In the genomic region with DNA sequence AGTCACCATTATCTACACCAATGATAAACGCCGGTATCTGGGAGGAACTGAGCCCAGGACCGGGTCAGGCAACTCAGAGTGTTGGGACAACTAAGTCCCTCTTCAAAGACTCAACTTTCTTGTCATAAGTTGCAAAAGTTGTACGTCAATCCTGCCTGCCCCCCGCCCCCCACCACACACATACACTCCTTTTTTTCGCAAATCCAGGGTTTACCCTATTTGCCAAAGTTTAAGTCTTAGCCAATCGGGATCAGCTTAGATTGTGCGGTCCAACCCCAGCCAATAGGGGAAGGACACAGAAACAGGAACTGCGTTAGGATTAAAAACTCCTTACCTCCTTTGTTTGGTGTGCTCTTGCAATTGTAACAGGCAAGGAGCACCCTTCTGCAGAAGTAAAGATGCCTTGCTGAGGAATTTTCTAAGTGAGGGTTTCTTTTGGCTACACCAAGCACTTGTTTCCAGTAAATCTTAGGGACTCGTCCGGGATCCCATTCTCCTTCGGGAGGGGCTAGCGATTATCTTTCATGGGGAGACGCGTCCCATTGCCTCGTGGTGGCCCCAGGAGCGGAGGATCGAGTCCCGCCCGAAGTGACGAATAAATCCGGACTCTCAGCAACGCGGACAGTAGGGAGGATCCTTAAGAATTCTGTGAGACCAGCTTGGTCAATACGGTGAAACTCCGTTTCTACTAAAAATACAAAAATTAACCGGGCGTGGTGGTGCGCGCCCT, we compare ENCODE assay signal across 8 cellular contexts.
DNase-seq lines count a peak whose midpoint lies in the region; ATAC-seq and TF ChIP-seq lines count a peak whose summit lies in the region.

No MANE protein-coding gene starts in this region.

- no peak overlapping the region for H3K23ac ChIP-seq in neuronal stem cell (ENCODE audit: low read depth, low read length, poor library complexity)

- TF ChIP-seq CTCF in BE2C (IDR thresholded peaks at IDR 0.05; ENCODE audit: low read depth, low read length): no peak

- peak overlapping the region; percentile 96 for H3K18ac ChIP-seq in neuronal stem cell (ENCODE audit: low read length)

- no peak overlapping the region for H3K14ac ChIP-seq in neuronal stem cell (ENCODE audit: low read length)

- H2AK5ac ChIP-seq in neuronal stem cell (ENCODE audit: low read depth, low read length): no peak overlapping the region

- H3K9me3 ChIP-seq in BE2C (no peaks in the 10 kb centered on the region), neuronal stem cell (replicated peaks in 1 of 2; ENCODE audit: control insufficient read depth in 2 of 2, insufficient read depth in 1 of 2, low read depth in 1 of 2, low read length in 2 of 2) (peaks cover 0 to 3% of the 10 kb centered on the region in 2 donors)

- H3K27me3 ChIP-seq in BE2C (peaks cover 20% of the 10 kb centered on the region; the same call in 1 of the 2 replicates), neuronal stem cell (ENCODE audit: control insufficient read depth in 3 of 3, insufficient read depth in 3 of 3, low read depth in 1 of 3, low read length in 3 of 3) (peaks cover 0 to 14% (median 0%) of the 10 kb centered on the region in 3 experiments)

- no peaks in the 10 kb centered on the region for H3K79me1 ChIP-seq in neuronal stem cell (ENCODE audit: low read depth, low read length)

- no peak overlapping the region for H4K91ac ChIP-seq in neuronal stem cell (ENCODE audit: low read depth, low read length, poor library complexity)

- H3K4me1 ChIP-seq in BE2C: no peaks in the 10 kb centered on the region
- H3K4me1 ChIP-seq in neuronal stem cell (ENCODE audit: control insufficient read depth in 2 of 2, insufficient read depth in 1 of 2, low read depth in 1 of 2, low read length in 2 of 2): peaks cover 0 to 2% of the 10 kb centered on the region in 2 donors

- peak overlapping the region; percentile 77 for H3K27ac ChIP-seq in neuronal stem cell (replicated peaks; ENCODE audit: low read length)

- no peaks in the 10 kb centered on the region for H3K36me3 ChIP-seq in BE2C
- no peaks in the 10 kb centered on the region for H3K36me3 ChIP-seq in neuronal stem cell (replicated peaks in 1 of 2; ENCODE audit: control insufficient read depth in 2 of 2, insufficient read depth in 2 of 2, low read length in 2 of 2)

- DNase-seq in BE2C: peak; percentile 61
- peak; percentile 79 for DNase-seq in NOMO-1 treated with dmso at 0.1 percent for 144 hours (lab: John Stamatoyannopoulos, UW; ENCODE audit: unreplicated experiment)
- DNase-seq in activated T-helper 9 cell treated with anti-CD3 and anti-CD28 coated beads, Interleukin-2, amount 50 U/mL, for 16 hours (ENCODE audit: low read depth): peak; percentile 11
- DNase-seq in foreskin melanocyte: peak; percentile 94
- DNase-seq in neuronal stem cell (ENCODE audit: low spot score): peak; percentile 71
- DNase-seq in NCI-H1436 (lab: John Stamatoyannopoulos, UW): no peak

- H2BK12ac ChIP-seq in neuronal stem cell (ENCODE audit: low read length): no peak overlapping the region

- H2BK120ac ChIP-seq in neuronal stem cell (ENCODE audit: low read depth, low read length): no peak overlapping the region

- peak overlapping the region; percentile 65 for H2BK15ac ChIP-seq in neuronal stem cell (ENCODE audit: low read length)

- H3K9ac ChIP-seq in neuronal stem cell (ENCODE audit: low read depth, low read length, poor library complexity): peak overlapping the region; percentile 92

- peak overlapping the region; percentile 67 for H3K4me2 ChIP-seq in neuronal stem cell (ENCODE audit: insufficient read depth, low read length, poor library complexity, severe bottlenecking)

- no CpG with 5 or more reads among the region's 30 CpGs for WGBS in neuronal stem cell (ENCODE audit: extremely low coverage in 2 of 2, insufficient read length in 2 of 2, insufficient replicate concordance in 1 of 2), 2 donors

- ATAC-seq in GM18867 (IDR thresholded peaks at IDR 0.05; ENCODE audit: unreplicated experiment) (peak; percentile 8), HG03066 (IDR thresholded peaks at IDR 0.05; ENCODE audit: low read depth, unreplicated experiment) (peak; percentile 40)

- no peak overlapping the region for H3K4ac ChIP-seq in neuronal stem cell (ENCODE audit: low read length)

- peak overlapping the region; percentile 99 for H2AFZ ChIP-seq in neuronal stem cell (ENCODE audit: low read length)

- no peak overlapping the region for H4K8ac ChIP-seq in neuronal stem cell (ENCODE audit: low read depth, low read length)

- H3K4me3 ChIP-seq in BE2C (ENCODE audit: low read depth, low read length): peak overlapping the region; percentile 85
- peak overlapping the region; percentile 95 to 99 for H3K4me3 ChIP-seq in neuronal stem cell (ENCODE audit: low read length in 2 of 2)

- H2BK5ac ChIP-seq in neuronal stem cell (ENCODE audit: low read length): peak overlapping the region; percentile 83
